1 cellular context compared by ENCODE assay signal in the genomic region with DNA sequence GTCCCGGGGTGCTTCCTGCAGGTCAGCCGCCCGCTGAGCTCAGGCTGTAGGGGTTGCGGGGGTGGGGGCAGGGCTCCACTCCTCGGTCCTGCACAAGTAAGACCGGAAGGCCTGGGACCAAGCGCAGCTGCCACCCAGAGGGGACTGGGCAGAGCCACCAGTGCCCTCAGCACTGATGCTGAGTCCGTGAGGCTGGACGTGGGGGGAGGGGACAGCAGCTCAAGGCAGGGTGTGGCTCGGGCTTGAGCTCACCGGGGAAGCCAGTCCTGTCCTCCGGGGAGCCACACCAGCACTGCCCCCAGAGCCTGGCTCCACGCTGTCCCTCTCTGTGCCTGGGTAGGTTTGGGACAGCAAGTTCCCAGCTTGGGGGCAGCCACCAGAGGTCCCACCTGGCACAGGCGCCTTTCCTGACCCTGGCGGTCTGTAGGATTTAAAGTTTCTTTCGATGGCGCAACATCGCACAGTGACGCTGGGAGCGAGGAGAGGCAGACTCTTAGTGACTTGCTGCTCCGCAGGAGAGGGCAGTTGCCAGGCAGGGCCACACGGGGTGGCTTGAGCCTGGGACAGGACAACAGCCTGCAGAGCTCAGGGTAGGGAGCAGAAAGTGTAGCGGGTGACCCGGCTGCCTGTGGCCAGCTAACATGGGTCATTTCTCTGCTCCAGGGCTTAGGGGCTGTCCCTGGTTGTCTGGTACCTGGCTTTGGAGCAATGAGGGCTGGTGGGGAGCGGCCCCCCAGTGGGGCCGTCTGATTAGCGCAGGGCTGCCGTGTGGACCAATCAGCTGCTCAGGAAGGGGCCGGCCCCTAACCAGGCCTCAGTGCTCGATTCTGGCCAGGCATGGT.
A peak's percentile ranks its signal among the peaks of the same experiment; 100 is the strongest.
TF ChIP-seq lines count a peak whose summit lies in the region.

No MANE protein-coding gene starts in this region.

TF ChIP-seq in K562, 482 proteins besides CTCF, POLR2A, EP300 and RAD21:
- 0 out of 2 replicates have a peak, but pooled peaks have one; percentile 36 for TF ChIP-seq RBM14 (IDR thresholded peaks at IDR 0.05; ENCODE audit: borderline replicate concordance, insufficient read depth, low read depth, low read length)
- peak; percentile 91 for TF ChIP-seq CEBPB (tag; IDR thresholded peaks at IDR 0.05)
- TF ChIP-seq FIP1L1 (IDR thresholded peaks at IDR 0.05; ENCODE audit: low read depth, low read length, poor library complexity, severe bottlenecking) = peak; percentile 14
- TF ChIP-seq, protein P1, sequence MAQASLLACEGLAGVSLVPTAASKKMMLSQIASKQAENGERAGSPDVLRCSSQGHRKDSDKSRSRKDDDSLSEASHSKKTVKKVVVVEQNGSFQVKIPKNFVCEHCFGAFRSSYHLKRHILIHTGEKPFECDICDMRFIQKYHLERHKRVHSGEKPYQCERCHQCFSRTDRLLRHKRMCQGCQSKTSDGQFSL (CRISPR knock-in tag; IDR thresholded peaks at IDR 0.05) = 0 out of 2 replicates have a peak, but pooled peaks have one; percentile 28
- TF ChIP-seq, protein P1 (tag; IDR thresholded peaks at IDR 0.05) = no peak
- TF ChIP-seq MAZ (CRISPR knock-in tag; conservative IDR thresholded peaks at IDR 0.05 in 1 of 2, IDR thresholded peaks at IDR 0.05 in 1 of 2) = 0 out of 4 replicates have a peak, but pooled peaks of 1 of the 2 experiments have one; percentile 17
- TF ChIP-seq ARID2 (IDR thresholded peaks at IDR 0.05) = no peak
- TF ChIP-seq, protein P2, sequence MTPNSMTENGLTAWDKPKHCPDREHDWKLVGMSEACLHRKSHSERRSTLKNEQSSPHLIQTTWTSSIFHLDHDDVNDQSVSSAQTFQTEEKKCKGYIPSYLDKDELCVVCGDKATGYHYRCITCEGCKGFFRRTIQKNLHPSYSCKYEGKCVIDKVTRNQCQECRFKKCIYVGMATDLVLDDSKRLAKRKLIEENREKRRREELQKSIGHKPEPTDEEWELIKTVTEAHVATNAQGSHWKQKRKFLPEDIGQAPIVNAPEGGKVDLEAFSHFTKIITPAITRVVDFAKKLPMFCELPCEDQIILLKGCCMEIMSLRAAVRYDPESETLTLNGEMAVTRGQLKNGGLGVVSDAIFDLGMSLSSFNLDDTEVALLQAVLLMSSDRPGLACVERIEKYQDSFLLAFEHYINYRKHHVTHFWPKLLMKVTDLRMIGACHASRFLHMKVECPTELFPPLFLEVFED (CRISPR knock-in tag; conservative IDR thresholded peaks at IDR 0.05) = no peak
- peak; percentile 53; the same call in 1 of the 2 replicates for TF ChIP-seq CTBP1 (IDR thresholded peaks at IDR 0.05; ENCODE audit: borderline replicate concordance)
- TF ChIP-seq CEBPG (CRISPR knock-in tag; IDR thresholded peaks at IDR 0.05) = peak; percentile 48; the same call in 1 of the 2 replicates
- TF ChIP-seq CEBPG (tag; conservative IDR thresholded peaks at IDR 0.05 in 1 of 2, IDR thresholded peaks at IDR 0.05 in 1 of 2) = peak in 1 of 2 experiments; percentile 50; a peak in 1 of 4 replicates
- TF ChIP-seq RBFOX2 (IDR thresholded peaks at IDR 0.05; ENCODE audit: low read depth, low read length) = peak; percentile 12; the same call in 1 of the 2 replicates
- TF ChIP-seq, protein P3, sequence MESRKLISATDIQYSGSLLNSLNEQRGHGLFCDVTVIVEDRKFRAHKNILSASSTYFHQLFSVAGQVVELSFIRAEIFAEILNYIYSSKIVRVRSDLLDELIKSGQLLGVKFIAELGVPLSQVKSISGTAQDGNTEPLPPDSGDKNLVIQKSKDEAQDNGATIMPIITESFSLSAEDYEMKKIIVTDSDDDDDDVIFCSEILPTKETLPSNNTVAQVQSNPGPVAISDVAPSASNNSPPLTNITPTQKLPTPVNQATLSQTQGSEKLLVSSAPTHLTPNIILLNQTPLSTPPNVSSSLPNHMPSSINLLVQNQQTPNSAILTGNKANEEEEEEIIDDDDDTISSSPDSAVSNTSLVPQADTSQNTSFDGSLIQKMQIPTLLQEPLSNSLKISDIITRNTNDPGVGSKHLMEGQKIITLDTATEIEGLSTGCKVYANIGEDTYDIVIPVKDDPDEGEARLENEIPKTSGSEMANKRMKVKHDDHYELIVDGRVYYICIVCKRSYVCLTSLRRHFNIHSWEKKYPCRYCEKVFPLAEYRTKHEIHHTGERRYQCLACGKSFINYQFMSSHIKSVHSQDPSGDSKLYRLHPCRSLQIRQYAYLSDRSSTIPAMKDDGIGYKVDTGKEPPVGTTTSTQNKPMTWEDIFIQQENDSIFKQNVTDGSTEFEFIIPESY (CRISPR knock-in tag; IDR thresholded peaks at IDR 0.05) = peak; percentile 95
- 0 out of 4 replicates have a peak, but pooled peaks of 1 of the 2 experiments have one; percentile 18 for TF ChIP-seq HDAC1 (IDR thresholded peaks at IDR 0.05)
- TF ChIP-seq, protein P4, sequence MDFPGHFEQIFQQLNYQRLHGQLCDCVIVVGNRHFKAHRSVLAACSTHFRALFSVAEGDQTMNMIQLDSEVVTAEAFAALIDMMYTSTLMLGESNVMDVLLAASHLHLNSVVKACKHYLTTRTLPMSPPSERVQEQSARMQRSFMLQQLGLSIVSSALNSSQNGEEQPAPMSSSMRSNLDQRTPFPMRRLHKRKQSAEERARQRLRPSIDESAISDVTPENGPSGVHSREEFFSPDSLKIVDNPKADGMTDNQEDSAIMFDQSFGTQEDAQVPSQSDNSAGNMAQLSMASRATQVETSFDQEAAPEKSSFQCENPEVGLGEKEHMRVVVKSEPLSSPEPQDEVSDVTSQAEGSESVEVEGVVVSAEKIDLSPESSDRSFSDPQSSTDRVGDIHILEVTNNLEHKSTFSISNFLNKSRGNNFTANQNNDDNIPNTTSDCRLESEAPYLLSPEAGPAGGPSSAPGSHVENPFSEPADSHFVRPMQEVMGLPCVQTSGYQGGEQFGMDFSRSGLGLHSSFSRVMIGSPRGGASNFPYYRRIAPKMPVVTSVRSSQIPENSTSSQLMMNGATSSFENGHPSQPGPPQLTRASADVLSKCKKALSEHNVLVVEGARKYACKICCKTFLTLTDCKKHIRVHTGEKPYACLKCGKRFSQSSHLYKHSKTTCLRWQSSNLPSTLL (IDR thresholded peaks at IDR 0.05) = no peak
- TF ChIP-seq TCFL5 (CRISPR knock-in tag; conservative IDR thresholded peaks at IDR 0.05) = no peak
- TF ChIP-seq EGR1 (conservative IDR thresholded peaks at IDR 0.05) = peak; percentile 65
TF ChIP-seq in K562: peak in this region for 11.
